22 cellular contexts compared by ENCODE assay signal in the genomic region with DNA sequence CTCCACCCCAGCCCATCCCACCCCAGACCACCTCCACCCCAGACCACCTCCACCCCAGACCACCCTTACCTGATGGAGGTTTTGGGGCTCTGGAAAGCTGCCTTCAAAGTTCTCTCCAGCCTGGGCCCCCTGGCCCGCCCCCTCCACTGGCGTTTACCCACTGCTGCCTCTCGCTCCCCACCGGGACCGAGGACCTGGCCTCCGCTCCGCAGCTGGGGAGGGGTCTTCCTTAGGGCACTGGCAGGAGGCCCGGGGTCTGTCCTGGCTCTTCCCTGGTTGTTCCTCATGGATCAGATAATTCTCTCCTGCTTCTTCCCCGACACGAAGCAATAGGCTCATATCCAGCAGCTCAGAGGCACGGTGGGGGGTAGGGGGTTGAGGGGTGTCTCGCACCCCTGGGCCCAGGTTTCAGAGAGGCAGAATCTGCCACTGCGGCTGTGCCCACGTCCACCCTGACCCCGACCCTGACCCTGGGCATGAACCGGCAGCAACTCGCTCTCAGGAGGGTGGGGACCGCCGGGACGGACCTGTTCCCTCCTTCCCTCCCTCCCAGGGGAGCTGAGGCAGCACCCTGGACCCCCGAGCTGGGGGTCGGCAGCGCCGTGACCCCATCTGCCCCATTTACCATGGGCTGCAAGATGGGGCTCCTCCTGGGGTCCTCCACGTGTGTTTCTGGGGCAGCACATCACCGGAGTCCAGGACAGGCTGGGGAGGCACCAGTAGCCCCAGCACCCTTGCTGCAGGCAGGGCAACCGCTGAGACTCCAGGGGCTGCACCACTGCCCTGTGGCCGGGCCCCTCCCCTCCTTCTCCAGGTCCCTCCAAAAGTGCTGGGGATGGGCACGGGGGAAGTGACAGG. TPM values are rescaled to one million over a fixed set of nuclear protein-coding genes. Genes with fewer than 3 reads are reported as not detected.
DNase-seq lines count a peak whose midpoint lies in the region; ATAC-seq and TF ChIP-seq lines count a peak whose summit lies in the region.
"Had no signal": no experiment of that assay in that cellular context is flagged by ENCODE, and none has a peak within 500 bp of the region (broad histone marks: within the 10 kb centered on the region; RNA-seq: fewer than 3 reads in every experiment).

No MANE protein-coding gene starts in this region.

- no peaks in the 10 kb centered on the region for H3K36me3 Mint-ChIP-seq in stimulated activated memory B cell treated with anti-CD40 and anti-IgM and Interleukin-4, amounts not matched to agents 10 μg/mL and 1 μg/mL and 100 μg/mL, for 72 hours
- H3K36me3 Mint-ChIP-seq: CD14-positive monocyte; CD4-positive, alpha-beta memory T cell had no signal

- TF ChIP-seq CTCF in left ventricle myocardium inferior (IDR thresholded peaks at IDR 0.05; ENCODE audit: borderline replicate concordance) (no peak), hepatocyte (IDR thresholded peaks at IDR 0.05; ENCODE audit: poor library complexity) (no peak), osteoblast (IDR thresholded peaks at IDR 0.05; ENCODE audit: extremely low read depth, low read depth, low read length) (no peak)

- H2AFZ ChIP-seq in hepatocyte (no peak overlapping the region), osteoblast (ENCODE audit: low read length) (no peak overlapping the region)

- no peaks in the 10 kb centered on the region for H3K79me2 ChIP-seq in hepatocyte
- no peaks in the 10 kb centered on the region for H3K79me2 ChIP-seq in osteoblast (ENCODE audit: insufficient read depth, low read length)

- DNase-seq in Right ventricle myocardium inferior (ENCODE audit: missing footprints) (peak; percentile 30), left ventricle myocardium inferior (no peak), hepatocyte (ENCODE audit: low spot score) (peak; percentile 3), osteoblast (ENCODE audit: insufficient read length, low spot score, missing footprints) (peak; percentile 46), DMS79 (lab: John Stamatoyannopoulos, UW) (no peak), germinal center (ENCODE audit: low spot score) (no peak)
- DNase-seq: 8988T; CD4-positive, alpha-beta memory T cell; DMS153; DMS79 treated with DMSO at 0.1 percent for 48 hours; GF-D8; HCEC 1CT; IMR-90 had no signal

- H3K4me2 ChIP-seq in hepatocyte (no peak overlapping the region), osteoblast (ENCODE audit: insufficient read depth, low read length) (no peak overlapping the region)
- H3K4me2 ChIP-seq: BLaER1 had no signal

- 89% methylated on average over 28 of the region's 29 CpGs for WGBS in hepatocyte (ENCODE audit: low lambda C conversion rate, missing lambda C conversion rate)

- no peak overlapping the region for H3K27ac ChIP-seq in left ventricle myocardium inferior (replicated peaks)
- H3K27ac ChIP-seq in hepatocyte, result no peak overlapping the region
- H3K27ac ChIP-seq in osteoblast (ENCODE audit: low read depth, low read length), result no peak overlapping the region
- H3K27ac ChIP-seq: BLaER1, HL-60 had no signal

- H3K27me3 ChIP-seq in left ventricle myocardium inferior (ENCODE audit: low read depth) (peaks cover 50% of the 10 kb centered on the region), hepatocyte (no peaks in the 10 kb centered on the region), osteoblast (ENCODE audit: insufficient read depth, low read length) (peaks cover 10% of the 10 kb centered on the region)

- H3K36me3 ChIP-seq in left ventricle myocardium inferior (no peaks in the 10 kb centered on the region), hepatocyte (replicated peaks; ENCODE audit: insufficient read depth, low read depth) (no peaks in the 10 kb centered on the region), osteoblast (ENCODE audit: insufficient read depth, low read length) (no peaks in the 10 kb centered on the region)
- H3K36me3 ChIP-seq: BLaER1 had no signal

- H3K9me3 Mint-ChIP-seq in stimulated activated memory B cell treated with anti-CD40 and anti-IgM and Interleukin-4, amounts not matched to agents 10 μg/mL and 1 μg/mL and 100 μg/mL, for 72 hours, result no peaks in the 10 kb centered on the region
- H3K9me3 Mint-ChIP-seq: CD14-positive monocyte; CD4-positive, alpha-beta memory T cell had no signal

- no peaks in the 10 kb centered on the region for H3K4me1 Mint-ChIP-seq in stimulated activated memory B cell treated with anti-CD40 and anti-IgM and Interleukin-4, amounts not matched to agents 10 μg/mL and 1 μg/mL and 100 μg/mL, for 72 hours
- H3K4me1 Mint-ChIP-seq: CD14-positive monocyte had no signal

- no peak overlapping the region for H3K4me3 ChIP-seq in left ventricle myocardium inferior
- no peak overlapping the region for H3K4me3 ChIP-seq in hepatocyte
- no peak overlapping the region for H3K4me3 ChIP-seq in osteoblast (ENCODE audit: insufficient read depth, low read length)
- H3K4me3 ChIP-seq: BLaER1 had no signal

- H3K9me3 ChIP-seq in left ventricle myocardium inferior (replicated peaks) (no peaks in the 10 kb centered on the region), hepatocyte (ENCODE audit: low read depth) (no peaks in the 10 kb centered on the region), osteoblast (ENCODE audit: low read depth, low read length) (no peaks in the 10 kb centered on the region)
- H3K9me3 ChIP-seq: BLaER1 had no signal

- H4K20me1 ChIP-seq in hepatocyte (ENCODE audit: insufficient read depth, poor library complexity, severe bottlenecking) (no peaks in the 10 kb centered on the region), osteoblast (ENCODE audit: insufficient read depth, low read length) (no peaks in the 10 kb centered on the region)
- H4K20me1 ChIP-seq: BLaER1 had no signal

- intact Hi-C loops in Right ventricle myocardium inferior (cut with DNase I), result no loop called here
- intact Hi-C loops in left ventricle myocardium inferior (cut with micrococcal nuclease), result no loop called here

- peaks cover 84% of the 10 kb centered on the region for H3K27me3 Mint-ChIP-seq in stimulated activated memory B cell treated with anti-CD40 and anti-IgM and Interleukin-4, amounts not matched to agents 10 μg/mL and 1 μg/mL and 100 μg/mL, for 72 hours

- H3K27ac Mint-ChIP-seq in stimulated activated memory B cell treated with anti-CD40 and anti-IgM and Interleukin-4, amounts not matched to agents 10 μg/mL and 1 μg/mL and 100 μg/mL, for 72 hours, result no peak overlapping the region
- H3K27ac Mint-ChIP-seq: CD14-positive monocyte; CD4-positive, alpha-beta memory T cell had no signal

- H3K4me3 Mint-ChIP-seq in stimulated activated memory B cell treated with anti-CD40 and anti-IgM and Interleukin-4, amounts not matched to agents 10 μg/mL and 1 μg/mL and 100 μg/mL, for 72 hours, result no peak overlapping the region
- H3K4me3 Mint-ChIP-seq: CD14-positive monocyte; CD4-positive, alpha-beta memory T cell had no signal

- ATAC-seq in Right ventricle myocardium inferior (no peak), HG02623 (IDR thresholded peaks at IDR 0.05; ENCODE audit: unreplicated experiment) (no peak)
- ATAC-seq in stimulated activated memory B cell treated with anti-CD40 and anti-IgM and Interleukin-4, amounts not matched to agents 10 μg/mL and 1 μg/mL and 100 μg/mL, for 72 hours, result peak; percentile 44

- H3K9me2 ChIP-seq in hepatocyte (replicated peaks; ENCODE audit: insufficient read depth), result no peaks in the 10 kb centered on the region

- peaks cover 19% of the 10 kb centered on the region for H3K4me1 ChIP-seq in left ventricle myocardium inferior
- H3K4me1 ChIP-seq in hepatocyte (ENCODE audit: insufficient read depth), result no peaks in the 10 kb centered on the region
- no peaks in the 10 kb centered on the region for H3K4me1 ChIP-seq in osteoblast (ENCODE audit: insufficient read depth, low read length)

RNA-seq across cellular contexts. Expression of gene KRTAP5-5, which starts 12.9 kb away (rescaled TPM):
- not detected for total RNA-seq in Right ventricle myocardium inferior
- not detected for total RNA-seq in left ventricle myocardium inferior
- not detected in 2 replicates for total RNA-seq in hepatocyte
- 0.39 and 0.54 TPM in 2 replicates for polyA plus RNA-seq in hepatocyte
- not detected in 2 replicates for total RNA-seq in osteoblast
- total RNA-seq: A673; CD4-positive, alpha-beta memory T cell; H1; HT1080; IMR-90 had no signal
- polyA plus RNA-seq: AG04450; CD14-positive monocyte; CD4-positive, alpha-beta memory T cell; IMR-90 had no signal

RNA-seq across cellular contexts. Expression of gene KRTAP5-4, which starts 20.6 kb away (rescaled TPM):
- total RNA-seq in Right ventricle myocardium inferior, result not detected
- not detected for total RNA-seq in left ventricle myocardium inferior
- not detected in 2 replicates for total RNA-seq in hepatocyte
- not detected in 2 replicates for polyA plus RNA-seq in hepatocyte
- total RNA-seq in osteoblast, result not detected in 2 replicates
- total RNA-seq: A673; CD4-positive, alpha-beta memory T cell; H1; HT1080; IMR-90 had no signal
- polyA plus RNA-seq: AG04450; CD14-positive monocyte; CD4-positive, alpha-beta memory T cell; H1; IMR-90 had no signal

RNA-seq across cellular contexts. Expression of gene KRTAP5-3, which starts 34.3 kb away (rescaled TPM):
- total RNA-seq in Right ventricle myocardium inferior (not detected), left ventricle myocardium inferior (not detected), hepatocyte (not detected in 2 replicates), osteoblast (not detected in 2 replicates)
- not detected in 2 replicates for polyA plus RNA-seq in hepatocyte
- total RNA-seq: A673; CD4-positive, alpha-beta memory T cell; H1; HT1080; IMR-90 had no signal
- polyA plus RNA-seq: AG04450; CD14-positive monocyte; CD4-positive, alpha-beta memory T cell; H1; IMR-90 had no signal

RNA-seq across cellular contexts. Expression of gene KRTAP5-2, which starts 44.4 kb away (rescaled TPM):
- total RNA-seq in Right ventricle myocardium inferior, result not detected
- not detected for total RNA-seq in left ventricle myocardium inferior
- not detected in 2 replicates for total RNA-seq in hepatocyte
- not detected in 2 replicates for polyA plus RNA-seq in hepatocyte
- total RNA-seq in osteoblast, result not detected in 2 replicates
- total RNA-seq: A673; CD4-positive, alpha-beta memory T cell; H1; HT1080; IMR-90 had no signal
- polyA plus RNA-seq: AG04450; CD14-positive monocyte; CD4-positive, alpha-beta memory T cell; H1; IMR-90 had no signal

RNA-seq across cellular contexts. Expression of gene KRTAP5-6, which starts 54.5 kb away (rescaled TPM):
- not detected for total RNA-seq in Right ventricle myocardium inferior
- total RNA-seq in left ventricle myocardium inferior, result not detected
- not detected in 2 replicates for total RNA-seq in hepatocyte
- not detected in 2 replicates for polyA plus RNA-seq in hepatocyte
- total RNA-seq in osteoblast, result not detected in 2 replicates
- total RNA-seq: A673; CD4-positive, alpha-beta memory T cell; H1; HT1080; IMR-90 had no signal
- polyA plus RNA-seq: AG04450; CD14-positive monocyte; CD4-positive, alpha-beta memory T cell; H1; IMR-90 had no signal

Comparison
In these comparisons a context has a peak if more than half of its experiments do, and no peak if none do; other contexts are left out.
1. DNase-seq: peak in Right ventricle myocardium inferior (single experiment), hepatocyte (single experiment) and osteoblast (single experiment); none in left ventricle myocardium inferior (single experiment), DMS79 (single experiment) and germinal center (single experiment).